Comparison of ENCODE assay signal across 28 cellular contexts in the genomic region with DNA sequence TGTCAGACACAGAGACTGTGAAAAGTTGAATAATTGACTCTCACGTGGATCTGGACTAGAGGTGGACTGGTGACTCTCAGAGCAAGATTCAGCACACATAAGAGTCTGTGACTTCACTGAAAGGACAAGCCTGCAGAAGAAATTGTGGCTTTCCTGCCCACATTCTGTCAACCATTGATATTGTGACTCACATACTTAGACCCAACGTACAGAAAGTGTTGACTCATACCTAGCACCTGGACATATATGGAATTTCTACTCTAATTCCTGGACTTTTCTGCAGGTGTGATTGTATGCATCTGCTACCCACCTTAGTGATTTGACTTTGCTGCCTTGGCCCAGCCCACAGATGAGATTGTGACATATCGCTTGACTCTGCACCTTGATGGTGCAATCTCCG. TPM values are rescaled to one million over a fixed set of nuclear protein-coding genes. Genes with fewer than 3 reads are reported as not detected.
"Had no signal": no experiment of that assay in that cellular context is flagged by ENCODE, and none has a peak within 500 bp of the region (broad histone marks: within the 10 kb centered on the region; RNA-seq: fewer than 3 reads in every experiment).

No MANE protein-coding gene starts in this region.

- ATAC-seq: activated CD4-positive, CD25-positive, alpha-beta regulatory T cell treated with anti-CD3 and anti-CD28 coated beads, Interleukin-2, amount 50 U/mL, for 24 hours; naive thymus-derived CD8-positive, alpha-beta T cell; pancreas; stimulated activated naive CD8-positive, alpha-beta T cell treated with anti-CD3 and anti-CD28 coated beads, Interleukin-15, Interleukin-2, amounts not matched to agents 100 U/mL and 50 U/mL, for 24 hours; T-helper 17 cell had no signal

- H3K4me1 ChIP-seq: ascending aorta, pancreas, prostate gland, sigmoid colon, testis, transverse colon had no signal

- DNase-seq: activated CD4-positive, alpha-beta memory T cell treated with anti-CD3 and anti-CD28 coated beads for 36 hours; activated CD4-positive, alpha-beta T cell treated with anti-CD3 and anti-CD28 coated beads for 48 hours; activated CD8-positive, alpha-beta memory T cell treated with anti-CD3 and anti-CD28 coated beads, Interleukin-2, amount 50 U/mL, for 4 hours; activated gamma-delta T cell; activated naive CD4-positive, alpha-beta T cell treated with anti-CD3 and anti-CD28 coated beads, Interleukin-2, amount 10 ng/mL, durations not matched to agents 7 days and 5 days; activated naive CD8-positive, alpha-beta T cell treated with anti-CD3 and anti-CD28 coated beads, Interleukin-2, amount 10 ng/mL, durations not matched to agents 7 days and 5 days; activated T-cell treated with anti-CD3 and anti-CD28 coated beads, Interleukin-2, amount 50 U/mL, for 1 hour; central memory CD4-positive, alpha-beta T cell; dermis blood vessel endothelial cell; effector CD4-positive, alpha-beta T cell; erythroblast; head of caudate nucleus; hippocampal formation; naive thymus-derived CD8-positive, alpha-beta T cell; nucleus accumbens; pancreas; sigmoid colon; small intestine; stimulated activated CD4-positive, alpha-beta T cell treated with anti-CD3 and anti-CD28 coated beads, Interleukin-2, amount 100 ng/mL, for 24 hours; stimulated activated naive CD8-positive, alpha-beta T cell treated with anti-CD3 and anti-CD28 coated beads, Interleukin-15, Interleukin-2, amounts not matched to agents 100 U/mL and 50 U/mL, for 24 hours; T-helper 17 cell; T1000; testis; transverse colon; WERI-Rb-1 had no signal

- H3K27me3 ChIP-seq: ascending aorta, pancreas, sigmoid colon, testis, transverse colon had no signal

- H3K27ac ChIP-seq: ascending aorta, pancreas, prostate gland, sigmoid colon, testis, transverse colon, WERI-Rb-1 had no signal

- H3K36me3 ChIP-seq: pancreas, prostate gland, sigmoid colon, transverse colon had no signal

- H3K4me3 ChIP-seq: ascending aorta, pancreas, prostate gland, sigmoid colon, testis, transverse colon had no signal

- H3K9me3 ChIP-seq: ascending aorta, pancreas, prostate gland, sigmoid colon, testis, transverse colon had no signal

RNA-seq across cellular contexts. Expression of a gene that starts 15.6 kb away (rescaled TPM):
- total RNA-seq: ascending aorta; naive thymus-derived CD8-positive, alpha-beta T cell; T-helper 17 cell had no signal
- polyA plus RNA-seq: naive thymus-derived CD8-positive, alpha-beta T cell had no signal
